ENCODE assay signal across 12 cellular contexts in the genomic region with DNA sequence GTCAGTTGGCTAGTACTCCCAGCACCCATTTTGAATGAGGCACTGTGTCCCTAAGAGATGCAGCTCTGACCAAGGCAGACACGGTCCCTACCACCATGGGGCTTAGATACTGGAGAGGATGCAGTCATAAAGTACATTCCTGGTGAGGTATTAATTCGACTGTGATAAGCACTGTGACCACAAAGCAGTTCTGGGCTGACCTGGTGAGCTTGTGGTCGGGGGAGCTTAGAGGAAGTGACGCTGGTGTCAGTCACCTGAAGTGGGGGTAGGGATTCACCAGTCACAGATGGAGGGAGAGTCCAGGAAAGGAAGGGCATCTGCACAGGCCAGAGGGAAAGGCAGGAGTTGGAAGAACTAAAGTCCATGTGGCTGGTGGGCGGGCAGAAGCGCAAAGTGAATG. TPM values are rescaled to one million over a fixed set of nuclear protein-coding genes. Genes with fewer than 3 reads are reported as not detected.
DNase-seq lines count a peak whose midpoint lies in the region; ATAC-seq and TF ChIP-seq lines count a peak whose summit lies in the region.
"Had no signal": no experiment of that assay in that cellular context is flagged by ENCODE, and none has a peak within 500 bp of the region (broad histone marks: within the 10 kb centered on the region; RNA-seq: fewer than 3 reads in every experiment).

No MANE protein-coding gene starts in this region.

- H3K36me3 Mint-ChIP-seq in GM23338 (ENCODE audit: low read depth) = peaks cover 8% of the 10 kb centered on the region
- H3K36me3 Mint-ChIP-seq: memory B cell had no signal

- peak; percentile 41 for DNase-seq in Caki2 (ENCODE audit: low read depth)
- DNase-seq in GM23338 (ENCODE audit: low spot score) = no peak
- DNase-seq in SW480 (ENCODE audit: low spot score) = peak; percentile 57
- peak; percentile 71 for DNase-seq in fibroblast of villous mesenchyme (ENCODE audit: low read depth)
- no peak for DNase-seq in NCI-H446 treated with DMSO at 0.1 percent for 48 hours (lab: John Stamatoyannopoulos, UW)
- no peak for DNase-seq in NCI-H1436 treated with DMSO at 0.1 percent for 48 hours (lab: John Stamatoyannopoulos, UW)
- no peak for DNase-seq in NCI-H2171 treated with DMSO at 0.1 percent for 48 hours (lab: John Stamatoyannopoulos, UW)
- DNase-seq: activated effector memory CD4-positive, alpha-beta T cell treated with anti-CD3 and anti-CD28 coated beads, Interleukin-2, amount 50 U/mL, for 16 hours; CD8-positive, alpha-beta T cell; erythroblast had no signal

- H3K4me1 Mint-ChIP-seq in GM23338 = peaks cover 7% of the 10 kb centered on the region; the same call in 2 of the 3 replicates

- H3K27me3 Mint-ChIP-seq in GM23338 (ENCODE audit: insufficient read depth, low read depth, poor library complexity) = no peaks in the 10 kb centered on the region
- H3K27me3 Mint-ChIP-seq: memory B cell had no signal

- H3K27me3 ChIP-seq in GM23338 (ENCODE audit: insufficient read depth) = no peaks in the 10 kb centered on the region

- H2AFZ ChIP-seq in GM23338 = no peak overlapping the region

- TF ChIP-seq CTCF in GM23338 (conservative IDR thresholded peaks at IDR 0.05; ENCODE audit: low read depth in 2 of 2) (no peak), fibroblast of villous mesenchyme (IDR thresholded peaks at IDR 0.05; ENCODE audit: insufficient read depth, low read depth, low read length) (no peak)

- H4K20me1 ChIP-seq in GM23338 (replicated peaks; ENCODE audit: insufficient read depth) = no peaks in the 10 kb centered on the region; the same call in 1 of the 2 replicates

- no peaks in the 10 kb centered on the region for H3K9me2 ChIP-seq in GM23338 (ENCODE audit: insufficient read depth)

- ATAC-seq in GM23338 (no peak), GM19328 (IDR thresholded peaks at IDR 0.05; ENCODE audit: unreplicated experiment) (no peak)
- ATAC-seq: CD8-positive, alpha-beta T cell had no signal

- H3K79me2 ChIP-seq in GM23338 (replicated peaks; ENCODE audit: insufficient read depth) = peaks cover 66% of the 10 kb centered on the region

- no peaks in the 10 kb centered on the region for H3K36me3 ChIP-seq in GM23338 (ENCODE audit: insufficient read depth)

- no peaks in the 10 kb centered on the region for H3K4me1 ChIP-seq in GM23338 (ENCODE audit: insufficient read depth)

- peak overlapping the region; percentile 78; the same call in 1 of the 2 replicates for H3K27ac Mint-ChIP-seq in GM23338
- H3K27ac Mint-ChIP-seq: CD8-positive, alpha-beta T cell; memory B cell had no signal

- no peaks in the 10 kb centered on the region for H3F3A ChIP-seq in GM23338 (replicated peaks; ENCODE audit: low read depth)

- H3K4me3 ChIP-seq in GM23338 (no peak overlapping the region), fibroblast of villous mesenchyme (ENCODE audit: low read depth, low read length) (no peak overlapping the region)

- no peaks in the 10 kb centered on the region for H3K9me3 Mint-ChIP-seq in GM23338
- H3K9me3 Mint-ChIP-seq: CD8-positive, alpha-beta T cell; memory B cell had no signal

- H3K4me3 Mint-ChIP-seq in GM23338 = no peak overlapping the region
- H3K4me3 Mint-ChIP-seq: CD8-positive, alpha-beta T cell; memory B cell had no signal

- H3K4me2 ChIP-seq in GM23338 = no peak overlapping the region

- in situ Hi-C loops in Caki2 (cut with HindIII; ENCODE audit: low pct_unique_long_range_greater_than_20kb, low sequenced_read_pairs) = no loop called here

- no peak overlapping the region for H3K27ac ChIP-seq in GM23338 (ENCODE audit: low read depth)

TF ChIP-seq in GM23338, 12 proteins besides CTCF, POLR2A, EP300 and RAD21:
- TF ChIP-seq POLR2AphosphoS5 (IDR thresholded peaks at IDR 0.05; ENCODE audit: low read depth) (no peak), CREB1 (CRISPR knock-in tag; IDR thresholded peaks at IDR 0.05; ENCODE audit: low read depth) (no peak), EZH2phosphoT487 (IDR thresholded peaks at IDR 0.05; ENCODE audit: unreplicated experiment) (no peak)
- TF ChIP-seq, protein P1, sequence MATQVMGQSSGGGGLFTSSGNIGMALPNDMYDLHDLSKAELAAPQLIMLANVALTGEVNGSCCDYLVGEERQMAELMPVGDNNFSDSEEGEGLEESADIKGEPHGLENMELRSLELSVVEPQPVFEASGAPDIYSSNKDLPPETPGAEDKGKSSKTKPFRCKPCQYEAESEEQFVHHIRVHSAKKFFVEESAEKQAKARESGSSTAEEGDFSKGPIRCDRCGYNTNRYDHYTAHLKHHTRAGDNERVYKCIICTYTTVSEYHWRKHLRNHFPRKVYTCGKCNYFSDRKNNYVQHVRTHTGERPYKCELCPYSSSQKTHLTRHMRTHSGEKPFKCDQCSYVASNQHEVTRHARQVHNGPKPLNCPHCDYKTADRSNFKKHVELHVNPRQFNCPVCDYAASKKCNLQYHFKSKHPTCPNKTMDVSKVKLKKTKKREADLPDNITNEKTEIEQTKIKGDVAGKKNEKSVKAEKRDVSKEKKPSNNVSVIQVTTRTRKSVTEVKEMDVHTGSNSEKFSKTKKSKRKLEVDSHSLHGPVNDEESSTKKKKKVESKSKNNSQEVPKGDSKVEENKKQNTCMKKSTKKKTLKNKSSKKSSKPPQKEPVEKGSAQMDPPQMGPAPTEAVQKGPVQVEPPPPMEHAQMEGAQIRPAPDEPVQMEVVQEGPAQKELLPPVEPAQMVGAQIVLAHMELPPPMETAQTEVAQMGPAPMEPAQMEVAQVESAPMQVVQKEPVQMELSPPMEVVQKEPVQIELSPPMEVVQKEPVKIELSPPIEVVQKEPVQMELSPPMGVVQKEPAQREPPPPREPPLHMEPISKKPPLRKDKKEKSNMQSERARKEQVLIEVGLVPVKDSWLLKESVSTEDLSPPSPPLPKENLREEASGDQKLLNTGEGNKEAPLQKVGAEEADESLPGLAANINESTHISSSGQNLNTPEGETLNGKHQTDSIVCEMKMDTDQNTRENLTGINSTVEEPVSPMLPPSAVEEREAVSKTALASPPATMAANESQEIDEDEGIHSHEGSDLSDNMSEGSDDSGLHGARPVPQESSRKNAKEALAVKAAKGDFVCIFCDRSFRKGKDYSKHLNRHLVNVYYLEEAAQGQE (IDR thresholded peaks at IDR 0.05; ENCODE audit: unreplicated experiment) = no peak

RNA-seq across cellular contexts. Expression of a gene that starts 15.8 kb away (rescaled TPM):
- total RNA-seq in Caki2 (2014; rRNA removed; shearing (Covaris generic); ENCODE audit: low replicate concordance) = 5.8 and 6.5 TPM in 2 replicates
- total RNA-seq in GM23338 (2014; rRNA removed; shearing (Covaris generic)) = 1.7 TPM in 2 replicates
- polyA plus RNA-seq in GM23338 (2016; fragmentation: Nextera tagmentation; extraction: Ambion mirVana) = 2.5 and 2.7 TPM in 2 replicates
- under 0.01 TPM in 1 of 2 replicates, not detected in the other for total RNA-seq in fibroblast of villous mesenchyme

RNA-seq across cellular contexts. Expression of a gene that starts 57.7 kb away (rescaled TPM):
- total RNA-seq in Caki2 (2014; rRNA removed; shearing (Covaris generic); ENCODE audit: low replicate concordance) = 4.2 and 12.0 TPM in 2 replicates
- 4.8 and 8.0 TPM in 2 replicates for total RNA-seq in GM23338 (2014; rRNA removed; shearing (Covaris generic))
- polyA plus RNA-seq in GM23338 (2016; fragmentation: Nextera tagmentation; extraction: Ambion mirVana) = 6.1 and 7.3 TPM in 2 replicates
- total RNA-seq in fibroblast of villous mesenchyme = 9.0 and 15.5 TPM in 2 replicates

Comparison
In these comparisons a context has a peak if more than half of its experiments do, and no peak if none do; other contexts are left out.
1. DNase-seq: peak in Caki2 (single experiment), SW480 (single experiment) and fibroblast of villous mesenchyme (single experiment); none in GM23338 (single experiment), NCI-H446 treated with DMSO at 0.1 percent for 48 hours (single experiment), NCI-H1436 treated with DMSO at 0.1 percent for 48 hours (single experiment) and NCI-H2171 treated with DMSO at 0.1 percent for 48 hours (single experiment).